Comparison of ENCODE assay signal across 5 cellular contexts in genomic region chr11:89877511-89877910, GRCh38. TPM values are rescaled to one million over a fixed set of nuclear protein-coding genes. Genes with fewer than 3 reads are reported as not detected.
"Had no signal": no experiment of that assay in that cellular context is flagged by ENCODE, and none has a peak within 500 bp of the region (broad histone marks: within the 10 kb centered on the region; RNA-seq: fewer than 3 reads in every experiment).

No MANE protein-coding gene starts in this region.

RNA-seq across cellular contexts. Expression of gene TRIM64B, which starts 0.8 kb away (rescaled TPM):
- total RNA-seq: HepG2, HT-29, HT1080, IMR-90, K562 had no signal

RNA-seq across cellular contexts. Expression of gene TRIM49D1, which starts 44.5 kb away (rescaled TPM):
- total RNA-seq: HepG2, HT-29, HT1080, IMR-90, K562 had no signal

RNA-seq across cellular contexts. Expression of gene TRIM49D2, which starts 46.4 kb away (rescaled TPM):
- total RNA-seq: HepG2, HT-29, HT1080, IMR-90, K562 had no signal
